In genomic region chrX:281166-281999, GRCh38 we compare ENCODE assay signal across 8 cellular contexts. TPM values are rescaled to one million over a fixed set of nuclear protein-coding genes. Genes with fewer than 3 reads are reported as not detected.
DNase-seq lines count a peak whose midpoint lies in the region; ATAC-seq and TF ChIP-seq lines count a peak whose summit lies in the region.

TSS of gene PLCXD1 (plus strand) at chrX:281381. CDS start at chrX:284188, 2,807 bp downstream.

- H3K9me3 ChIP-seq in BE2C (no peaks in the 10 kb centered on the region), iPS-18a (ENCODE audit: control insufficient read depth, low read depth, low read length) (no peaks in the 10 kb centered on the region)

- peak within 1 kb of the TSS; percentile 51 for H3K27ac ChIP-seq in iPS-18a (ENCODE audit: low read length)

- ATAC-seq in HG02759 (IDR thresholded peaks at IDR 0.05; ENCODE audit: unreplicated experiment) (peak; percentile 28), HG02610 (IDR thresholded peaks at IDR 0.05; ENCODE audit: unreplicated experiment) (no peak), HG02981 (IDR thresholded peaks at IDR 0.05; ENCODE audit: unreplicated experiment) (no peak), HG03039 (IDR thresholded peaks at IDR 0.05; ENCODE audit: unreplicated experiment) (no peak)

- H3K9ac ChIP-seq in iPS-18a (ENCODE audit: low read length) = peak within 1 kb of the TSS; percentile 61

- no peak for TF ChIP-seq CTCF in BE2C (IDR thresholded peaks at IDR 0.05; ENCODE audit: low read depth, low read length)

- H3K4me3 ChIP-seq in BE2C (ENCODE audit: low read depth, low read length) = peak within 1 kb of the TSS; percentile 41
- peak within 1 kb of the TSS; percentile 81 for H3K4me3 ChIP-seq in iPS-18a (ENCODE audit: low read length)

- no peaks in the 10 kb centered on the region for H3K4me1 ChIP-seq in BE2C
- H3K4me1 ChIP-seq in iPS-18a (ENCODE audit: control insufficient read depth, low read depth, low read length) = peaks cover 5% of the 10 kb centered on the region

- H3K36me3 ChIP-seq in BE2C (no peaks in the 10 kb centered on the region), iPS-18a (ENCODE audit: control insufficient read depth, low read depth, low read length) (peaks cover 22% of the 10 kb centered on the region)

- DNase-seq in BE2C (peak; percentile 38), amniotic epithelial cell (ENCODE audit: low read depth) (peak; percentile 42)
- peak; percentile 62 for DNase-seq in stimulated activated CD8-positive, alpha-beta memory T cell treated with anti-CD3 and anti-CD28 coated beads, Interleukin-4, amount 100 ng/mL, for 48 hours

- H3K27me3 ChIP-seq in BE2C = peaks cover 4% of the 10 kb centered on the region; the same call in 1 of the 2 replicates
- no peaks in the 10 kb centered on the region for H3K27me3 ChIP-seq in iPS-18a (ENCODE audit: control insufficient read depth, insufficient read depth, low read length)

RNA-seq across cellular contexts. Expression of gene PLCXD1, which starts in this region (rescaled TPM):
- polyA plus RNA-seq in BE2C (2012; ENCODE audit: insufficient read depth, insufficient read length, low read depth) = 19.4 TPM
